In the genomic region with DNA sequence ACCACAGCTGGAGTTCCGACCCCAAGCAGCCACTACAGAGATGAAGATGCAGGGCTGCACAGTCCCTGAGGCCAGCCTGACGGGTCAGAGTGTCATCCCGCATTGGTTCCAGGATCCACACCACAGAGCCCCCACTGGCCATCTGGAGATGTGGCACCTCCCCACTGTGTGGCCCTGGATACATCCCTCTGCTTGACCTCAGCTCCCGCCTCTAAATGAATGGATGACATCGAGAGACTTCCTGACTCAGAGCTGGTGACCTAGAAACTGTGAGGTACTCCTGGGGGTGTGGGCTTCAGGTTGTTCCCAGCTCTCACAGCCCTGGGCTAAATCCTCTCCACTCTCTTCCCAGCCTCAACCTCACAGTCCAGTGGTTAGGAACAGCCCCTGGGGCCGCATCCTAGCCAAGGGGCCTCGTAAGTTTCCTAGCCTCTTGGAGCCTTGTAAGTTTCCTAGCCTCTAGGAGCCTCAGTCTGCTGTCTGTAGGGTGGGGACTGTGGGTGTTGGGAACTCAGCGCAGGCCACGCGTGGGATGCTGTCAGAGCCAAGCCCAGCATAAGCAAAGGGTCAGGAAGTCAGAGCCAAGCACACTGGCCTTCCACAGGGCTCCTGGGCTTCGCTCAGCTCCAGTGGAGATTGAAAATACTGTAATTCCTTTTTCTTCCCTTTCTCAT, we compare ENCODE assay signal across 12 cellular contexts.
A peak's percentile ranks its signal among the peaks of the same experiment; 100 is the strongest.
DNase-seq lines count a peak whose midpoint lies in the region; ATAC-seq and TF ChIP-seq lines count a peak whose summit lies in the region.
"Had no signal": no experiment of that assay in that cellular context is flagged by ENCODE, and none has a peak within 500 bp of the region (broad histone marks: within the 10 kb centered on the region; RNA-seq: fewer than 3 reads in every experiment).

No MANE protein-coding gene starts in this region.

- in situ Hi-C loops in brain microvascular endothelial cell (cut with HindIII; ENCODE audit: low pct_ligation_motif_present, low sequenced_read_pairs): no loop called here

- no peaks in the 10 kb centered on the region for H3K9me3 ChIP-seq in suprapubic skin
- H3K9me3 ChIP-seq: stomach had no signal

- no peak for TF ChIP-seq EP300 in suprapubic skin (IDR thresholded peaks at IDR 0.05)

- no peak for TF ChIP-seq POLR2A in suprapubic skin (IDR thresholded peaks at IDR 0.05)

- no peak overlapping the region for H3K4me3 ChIP-seq in brain microvascular endothelial cell (ENCODE audit: low read depth, low read length)
- no peak overlapping the region for H3K4me3 ChIP-seq in suprapubic skin
- H3K4me3 ChIP-seq: stomach had no signal

- no peak for ATAC-seq in natural killer cell treated with Interleukin-12 subunit alpha and Interleukin-12 subunit beta and Interleukin-15 and Interleukin-18, amount 100 ng/mL, for 72 hours
- no peak for ATAC-seq in HG03571 (IDR thresholded peaks at IDR 0.05; ENCODE audit: unreplicated experiment)

- H3K4me1 ChIP-seq in suprapubic skin: peaks cover 10% of the 10 kb centered on the region

- H3K27ac Mint-ChIP-seq in natural killer cell treated with Interleukin-12 subunit alpha and Interleukin-12 subunit beta and Interleukin-15 and Interleukin-18, amount 100 ng/mL, for 72 hours: peak overlapping the region; percentile 98 to 99

- no peaks in the 10 kb centered on the region for H3K36me3 ChIP-seq in brain microvascular endothelial cell (replicated peaks)
- H3K36me3 ChIP-seq in suprapubic skin: no peaks in the 10 kb centered on the region
- H3K36me3 ChIP-seq: stomach had no signal

- H3K36me3 Mint-ChIP-seq in natural killer cell treated with Interleukin-12 subunit alpha and Interleukin-12 subunit beta and Interleukin-15 and Interleukin-18, amount 100 ng/mL, for 72 hours: no peaks in the 10 kb centered on the region

- no peaks in the 10 kb centered on the region for H3K27me3 Mint-ChIP-seq in natural killer cell treated with Interleukin-12 subunit alpha and Interleukin-12 subunit beta and Interleukin-15 and Interleukin-18, amount 100 ng/mL, for 72 hours

- H3K27ac ChIP-seq in brain microvascular endothelial cell: peak overlapping the region; percentile 10
- no peak overlapping the region for H3K27ac ChIP-seq in suprapubic skin
- H3K27ac ChIP-seq: HL-60, stomach had no signal

- no peaks in the 10 kb centered on the region for H3K9me3 Mint-ChIP-seq in natural killer cell treated with Interleukin-12 subunit alpha and Interleukin-12 subunit beta and Interleukin-15 and Interleukin-18, amount 100 ng/mL, for 72 hours

- peak; percentile 31 for DNase-seq in EL
- DNase-seq in M059J (ENCODE audit: low read depth): peak; percentile 86
- peak; percentile 74 for DNase-seq in brain microvascular endothelial cell
- DNase-seq in natural killer cell treated with Interleukin-12 subunit alpha and Interleukin-12 subunit beta and Interleukin-15 and Interleukin-18, amount 100 ng/mL, for 72 hours (ENCODE audit: low spot score): no peak
- no peak for DNase-seq in activated gamma-delta T cell treated with Interleukin-2 at 50 U/mL for 16 hours
- no peak for DNase-seq in suprapubic skin (ENCODE audit: low spot score in 2 of 2)
- no peak for DNase-seq in DMS 273 (lab: John Stamatoyannopoulos, UW; ENCODE audit: unreplicated experiment)
- DNase-seq: cerebellar nuclear complex, NCI-H1930, stomach had no signal

- H3K27me3 ChIP-seq in brain microvascular endothelial cell (replicated peaks) (no peaks in the 10 kb centered on the region), suprapubic skin (no peaks in the 10 kb centered on the region)

- H3K4me3 Mint-ChIP-seq in natural killer cell treated with Interleukin-12 subunit alpha and Interleukin-12 subunit beta and Interleukin-15 and Interleukin-18, amount 100 ng/mL, for 72 hours: no peak overlapping the region

- TF ChIP-seq CTCF in brain microvascular endothelial cell (IDR thresholded peaks at IDR 0.05; ENCODE audit: low read depth, low read length, missing control alignments): peak; percentile 37
- no peak for TF ChIP-seq CTCF in suprapubic skin (IDR thresholded peaks at IDR 0.05)

- peaks cover 46 to 50% of the 10 kb centered on the region in 2 donors for H3K4me1 Mint-ChIP-seq in natural killer cell treated with Interleukin-12 subunit alpha and Interleukin-12 subunit beta and Interleukin-15 and Interleukin-18, amount 100 ng/mL, for 72 hours (ENCODE audit: low read depth in 2 of 2)

- WGBS in suprapubic skin: 70% methylated on average over 8 of the region's 11 CpGs

Comparison
In these comparisons a context has a peak if more than half of its experiments do, and no peak if none do; other contexts are left out.
1. DNase-seq: peak in EL (single experiment), M059J (single experiment) and brain microvascular endothelial cell (single experiment); none in natural killer cell treated with Interleukin-12 subunit alpha and Interleukin-12 subunit beta and Interleukin-15 and Interleukin-18, amount 100 ng/mL, for 72 hours (single experiment), activated gamma-delta T cell treated with Interleukin-2 at 50 U/mL for 16 hours (single experiment), suprapubic skin (0 of 2) and DMS 273 (single experiment).